In genomic region chr16:53130193-53131049, GRCh38 we compare ENCODE assay signal across 8 cellular contexts.
DNase-seq lines count a peak whose midpoint lies in the region; ATAC-seq and TF ChIP-seq lines count a peak whose summit lies in the region.

No MANE protein-coding gene starts in this region.

- H3K4me3 ChIP-seq in WERI-Rb-1 (ENCODE audit: low read depth, low read length) (peak overlapping the region; percentile 77), mammary epithelial cell (replicated peaks in 1 of 3; ENCODE audit: insufficient read depth in 1 of 3, low read depth in 2 of 3, low read length in 3 of 3) (peak overlapping the region; percentile 60 to 83 (median 68))

- H3K27ac ChIP-seq in WERI-Rb-1: peak overlapping the region; percentile 99
- H3K27ac ChIP-seq in mammary epithelial cell (ENCODE audit: insufficient read depth, low read depth, low read length): peak overlapping the region; percentile 78

- peak overlapping the region; percentile 92 for H2AFZ ChIP-seq in mammary epithelial cell (ENCODE audit: low read depth, low read length)

- dilution Hi-C loops in mammary epithelial cell (cut with HindIII; ENCODE audit: low sequenced_read_pairs): no loop called here

- TF ChIP-seq CTCF in WERI-Rb-1 (IDR thresholded peaks at IDR 0.05; ENCODE audit: low read depth, low read length): peak; percentile 62
- TF ChIP-seq CTCF in mammary epithelial cell (conservative IDR thresholded peaks at IDR 0.05 in 1 of 2, IDR thresholded peaks at IDR 0.05 in 1 of 2; ENCODE audit: extremely low read depth in 1 of 2, insufficient read depth in 1 of 2, low read depth in 1 of 2, low read length in 2 of 2): peak; percentile 15 to 49

- no peaks in the 10 kb centered on the region for H3K36me3 Mint-ChIP-seq in immature natural killer cell

- in situ Hi-C loops in mammary epithelial cell (cut with MboI; ENCODE audit: low sequenced_read_pairs in 2 of 2): no loop called here

- H3K27me3 Mint-ChIP-seq in immature natural killer cell (ENCODE audit: low read depth in 3 of 3): peaks cover 0 to 9% (median 6%) of the 10 kb centered on the region in 3 donors

- H3K9me3 ChIP-seq in WERI-Rb-1 (ENCODE audit: severe bottlenecking) (no peaks in the 10 kb centered on the region), mammary epithelial cell (replicated peaks; ENCODE audit: insufficient read depth, low read length) (no peaks in the 10 kb centered on the region)

- 0% methylated on average over 10 of the region's 109 CpGs for WGBS in mammary epithelial cell (ENCODE audit: low coverage, missing lambda C conversion rate)

- peak overlapping the region; percentile 70 for H3K9ac ChIP-seq in mammary epithelial cell (ENCODE audit: insufficient read depth, low read length)

- no TSS peak for BruUV-seq in mammary epithelial cell (replicated peaks; lab: Mats Ljungman, UMichigan)

- H3K4me1 ChIP-seq in mammary epithelial cell (ENCODE audit: insufficient read depth, low read length): peaks cover 15% of the 10 kb centered on the region

- intact Hi-C loops in mammary epithelial cell (cut with micrococcal nuclease): loop anchor here (1.0 to 10.0 kb wide), 8 partner anchors 30 to 374 kb away; partner anchors contain the start of gene AKTIP

- H3K9me3 Mint-ChIP-seq in immature natural killer cell: no peaks in the 10 kb centered on the region

- H3K27me3 ChIP-seq in WERI-Rb-1 (ENCODE audit: insufficient read depth, low read depth, severe bottlenecking): no peaks in the 10 kb centered on the region
- H3K27me3 ChIP-seq in mammary epithelial cell (ENCODE audit: insufficient read depth, low read length): no peaks in the 10 kb centered on the region

- H3K79me2 ChIP-seq in mammary epithelial cell (ENCODE audit: insufficient read depth, low read length): peaks cover 52% of the 10 kb centered on the region

- peak; percentile 98 for DNase-seq in AG08395 (ENCODE audit: low spot score)
- DNase-seq in NCI-H2196 (lab: John Stamatoyannopoulos, UW; ENCODE audit: unreplicated experiment): peak; percentile 93
- DNase-seq in WERI-Rb-1: peak; percentile 97
- peak; percentile 94 for DNase-seq in mammary epithelial cell
- peak; percentile 96 to 98 (median 98) for DNase-seq in immature natural killer cell
- DNase-seq in smooth muscle cell of the brain vasculature (ENCODE audit: low read depth, low spot score): peak; percentile 84

- CTCF ChIA-PET in mammary epithelial cell (lab: Charles Lee; ENCODE audit: low non-redundant PET): interaction anchor here (0.5 to 0.6 kb wide), 2 partner anchors 78 to 306 kb away, joined by 3 read pairs; no protein-coding TSS in a partner anchor

- H3K27ac Mint-ChIP-seq in immature natural killer cell: peak overlapping the region; percentile 70 to 89 (median 82)

- H3K4me3 Mint-ChIP-seq in immature natural killer cell: peak overlapping the region; percentile 82 to 88 (median 83)

- peak overlapping the region; percentile 100 for H3K4me2 ChIP-seq in mammary epithelial cell (ENCODE audit: insufficient read depth, low read depth, low read length)

- H3K36me3 ChIP-seq in WERI-Rb-1 (no peaks in the 10 kb centered on the region), mammary epithelial cell (ENCODE audit: insufficient read depth, low read length) (peaks cover 5% of the 10 kb centered on the region)

- ATAC-seq in GM18907 (IDR thresholded peaks at IDR 0.05; ENCODE audit: unreplicated experiment) (peak; percentile 89), HG03139 (IDR thresholded peaks at IDR 0.05; ENCODE audit: unreplicated experiment) (peak; percentile 81)

- peaks cover 8 to 29% of the 10 kb centered on the region in 2 donors for H3K4me1 Mint-ChIP-seq in immature natural killer cell

- no peaks in the 10 kb centered on the region for H4K20me1 ChIP-seq in mammary epithelial cell (ENCODE audit: insufficient read depth, low read length)

Comparison
In these comparisons a context has a peak if more than half of its experiments do, and no peak if none do; other contexts are left out.
1. Peak in every context shown above with its lines: DNase-seq, ATAC-seq, H3K4me3 ChIP-seq and H3K27ac ChIP-seq.